In the genomic region with DNA sequence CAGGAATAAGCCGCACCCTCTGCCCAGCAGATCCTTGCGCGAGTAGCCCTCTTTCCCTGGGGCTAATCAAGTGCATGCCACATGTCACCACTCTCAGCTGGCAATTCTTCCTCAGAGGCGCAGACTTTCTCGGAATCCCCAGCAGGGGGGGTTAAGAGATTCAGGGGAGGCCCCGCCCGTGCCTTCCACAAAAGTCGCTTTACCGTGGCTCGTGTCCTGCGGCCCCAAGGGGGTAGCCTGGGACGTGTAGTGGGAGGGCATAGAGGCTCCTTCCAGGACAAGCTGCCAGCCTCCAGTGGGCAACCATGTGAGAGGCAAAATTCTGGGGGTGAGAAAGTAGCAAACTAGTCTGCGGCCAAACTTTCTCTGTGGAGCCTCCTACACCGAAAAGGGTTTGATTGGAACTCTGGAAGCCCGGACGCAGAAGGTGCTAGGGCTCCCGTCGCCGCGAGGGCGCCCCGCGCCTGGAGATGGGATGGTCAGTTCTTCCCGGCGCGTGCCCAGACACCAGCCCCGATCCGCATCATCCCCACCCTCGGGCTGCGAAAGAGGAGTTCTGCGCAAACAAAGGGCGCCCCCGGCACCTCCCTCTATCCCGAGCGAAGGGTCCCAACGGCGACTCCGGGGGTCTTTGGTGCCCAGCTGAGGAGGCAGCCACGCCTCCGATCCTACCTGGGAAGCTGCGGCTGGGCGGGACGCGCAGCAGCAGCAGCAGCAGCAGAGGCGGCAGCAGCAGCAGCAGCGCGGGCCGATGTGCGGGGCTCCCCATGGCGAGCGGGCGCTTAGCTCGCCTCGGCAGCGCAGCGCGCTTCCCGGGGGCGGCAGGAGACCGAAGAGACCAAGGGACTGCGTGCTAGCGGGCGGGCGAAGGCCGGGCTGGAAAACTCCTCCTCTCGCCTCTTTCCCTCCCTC, we compare ENCODE assay signal across 8 cellular contexts. TPM values are rescaled to one million over a fixed set of nuclear protein-coding genes. Genes with fewer than 3 reads are reported as not detected.
DNase-seq lines count a peak whose midpoint lies in the region; ATAC-seq, FAIRE-seq and TF ChIP-seq lines count a peak whose summit lies in the region.

TSS of gene SRPX (minus strand) at position 848 of the 912 bp plus-strand sequence. CDS start at position 769, 79 bp downstream.

- DNase-seq in A673 (ENCODE audit: low spot score) (peak; percentile 74), MM.1S (peak; percentile 49), Right ventricle myocardium inferior (ENCODE audit: missing footprints) (peak; percentile 55), prostate gland (ENCODE audit: low spot score) (peak; percentile 6), GM12891 (ENCODE audit: insufficient read length, low spot score) (no peak)
- DNase-seq in activated T-cell treated with anti-CD3 and anti-CD28 coated beads, Interleukin-2, amount 50 U/mL, for 24 hours = peak; percentile 34

- H3K4me3 ChIP-seq in A673 (ENCODE audit: low read depth, low read length, poor library complexity, severe bottlenecking) (peak within 1 kb of the TSS; percentile 48), MM.1S (ENCODE audit: low read length) (peak within 1 kb of the TSS; percentile 55), prostate gland (peak within 1 kb of the TSS; percentile 32 to 40)

- TF ChIP-seq POLR2A in prostate gland (IDR thresholded peaks at IDR 0.05) (no peak), GM12891 (IDR thresholded peaks at IDR 0.05; ENCODE audit: low read depth, low read length) (no peak)

- peak; percentile 37 for TF ChIP-seq CTCF in A673 (conservative IDR thresholded peaks at IDR 0.05; ENCODE audit: low read depth, low read length)
- peak; percentile 39 for TF ChIP-seq CTCF in MM.1S (IDR thresholded peaks at IDR 0.05; ENCODE audit: low read length)
- TF ChIP-seq CTCF in prostate gland (IDR thresholded peaks at IDR 0.05) = peak in 1 of 4 experiments; percentile 23

- peak within 1 kb of the TSS; percentile 40 for H3K4me3 Mint-ChIP-seq in activated T-cell treated with anti-CD3 and anti-CD28 coated beads, Interleukin-2, amount 50 U/mL, for 24 hours

- no peaks in the 10 kb centered on the region for H3K9me3 Mint-ChIP-seq in activated T-cell treated with anti-CD3 and anti-CD28 coated beads, Interleukin-2, amount 50 U/mL, for 24 hours

- peak within 1 kb of the TSS; percentile 63 for H2AFZ ChIP-seq in MM.1S (ENCODE audit: low read length)

- POLR2A ChIA-PET in A673 (lab: Charles Lee; ENCODE audit: low non-redundant PET) = no interaction called here

- H3K27me3 ChIP-seq in A673 (replicated peaks; ENCODE audit: insufficient read depth, low read depth, low read length, poor library complexity) (peaks cover 8% of the 10 kb centered on the region), MM.1S (replicated peaks; ENCODE audit: insufficient read depth, low read length) (no peaks in the 10 kb centered on the region), prostate gland (replicated peaks; ENCODE audit: insufficient read depth) (no peaks in the 10 kb centered on the region)

- H3K9me3 ChIP-seq in A673 (ENCODE audit: low read depth, low read length, poor library complexity, severe bottlenecking) (no peaks in the 10 kb centered on the region), MM.1S (replicated peaks; ENCODE audit: insufficient read depth, low read length) (no peaks in the 10 kb centered on the region), prostate gland (no peaks in the 10 kb centered on the region)

- peaks cover 84% of the 10 kb centered on the region for H3K27me3 Mint-ChIP-seq in activated T-cell treated with anti-CD3 and anti-CD28 coated beads, Interleukin-2, amount 50 U/mL, for 24 hours

- ATAC-seq in GM18502 (IDR thresholded peaks at IDR 0.05; ENCODE audit: poor library complexity, unreplicated experiment) = peak; percentile 82
- peak; percentile 90 for ATAC-seq in Right ventricle myocardium inferior
- ATAC-seq in GM19328 (IDR thresholded peaks at IDR 0.05; ENCODE audit: unreplicated experiment) = no peak

- CTCF ChIA-PET in A673 (lab: Charles Lee) = interaction anchor here (0.7 to 0.8 kb wide), 2 partner anchors 62 to 216 kb away, joined by 3 to 4 read pairs; no protein-coding TSS in a partner anchor

- H3F3A ChIP-seq in MM.1S (ENCODE audit: insufficient read depth, low read length) = no peaks in the 10 kb centered on the region

- H3K4me1 ChIP-seq in A673 (ENCODE audit: insufficient read depth, low read length, poor library complexity, severe bottlenecking) (no peaks in the 10 kb centered on the region), MM.1S (ENCODE audit: low read length) (no peaks in the 10 kb centered on the region), prostate gland (replicated peaks) (no peaks in the 10 kb centered on the region)

- FAIRE-seq in GM12891 (lab: Jason Lieb, UNC) = no peak

- peak within 1 kb of the TSS; percentile 82 for H3K4me2 ChIP-seq in MM.1S (ENCODE audit: low read depth, low read length)

- no peak within 1 kb of the TSS; the same call in 1 of the 2 replicates for H3K9ac ChIP-seq in MM.1S (ENCODE audit: low read length)

- H3K27ac ChIP-seq in A673 (ENCODE audit: low read depth, low read length, poor library complexity, severe bottlenecking) (no peak within 1 kb of the TSS), MM.1S (ENCODE audit: low read length) (no peak within 1 kb of the TSS), prostate gland (no peak within 1 kb of the TSS)

- no peaks in the 10 kb centered on the region for H3K79me2 ChIP-seq in MM.1S (ENCODE audit: low read length)

- H3K27ac Mint-ChIP-seq in activated T-cell treated with anti-CD3 and anti-CD28 coated beads, Interleukin-2, amount 50 U/mL, for 24 hours = no peak within 1 kb of the TSS

- 0% methylated on average over 27 of the region's 66 CpGs for WGBS in prostate gland

- no peaks in the 10 kb centered on the region for H3K4me1 Mint-ChIP-seq in activated T-cell treated with anti-CD3 and anti-CD28 coated beads, Interleukin-2, amount 50 U/mL, for 24 hours (ENCODE audit: low read depth)

- BruUV-seq in A673 (replicated peaks; lab: Mats Ljungman, UMichigan) = no TSS peak

- no peaks in the 10 kb centered on the region for H3K36me3 Mint-ChIP-seq in activated T-cell treated with anti-CD3 and anti-CD28 coated beads, Interleukin-2, amount 50 U/mL, for 24 hours (ENCODE audit: low read depth)

- H3K9me2 ChIP-seq in MM.1S (replicated peaks; ENCODE audit: insufficient read depth, low read length) = no peaks in the 10 kb centered on the region

- intact Hi-C loops in A673 (cut with micrococcal nuclease; ENCODE audit: unreplicated experiment) = no loop called here
- intact Hi-C loops in Right ventricle myocardium inferior (cut with DNase I) = loop anchor here (1.0 to 5.0 kb wide), 2 partner anchors 42 to 107 kb away; partner anchors contain the start of gene RPGR
- intact Hi-C loops in prostate gland (cut with DNase I) = no loop called here

- no peaks in the 10 kb centered on the region for H4K20me1 ChIP-seq in MM.1S (ENCODE audit: insufficient read depth, low read length)

- H3K36me3 ChIP-seq in A673 (ENCODE audit: insufficient read depth, low read length, poor library complexity, severe bottlenecking) (no peaks in the 10 kb centered on the region), MM.1S (replicated peaks; ENCODE audit: insufficient read depth, low read length) (no peaks in the 10 kb centered on the region), prostate gland (no peaks in the 10 kb centered on the region)

TF ChIP-seq in GM12891, 5 proteins besides CTCF, POLR2A, EP300 and RAD21:
- TF ChIP-seq SPI1 (IDR thresholded peaks at IDR 0.05; ENCODE audit: low read depth, low read length) (no peak), PAX5 (IDR thresholded peaks at IDR 0.05; ENCODE audit: insufficient read depth, low read length, severe bottlenecking) (no peak), TAF1 (IDR thresholded peaks at IDR 0.05; ENCODE audit: low read depth, low read length) (no peak), POU2F2 (IDR thresholded peaks at IDR 0.05; ENCODE audit: low read depth, low read length) (no peak), POLR2AphosphoS5 (IDR thresholded peaks at IDR 0.05; ENCODE audit: low read depth, low read length) (no peak)

RNA-seq across cellular contexts. Expression of gene SRPX, which starts in this region (rescaled TPM):
- total RNA-seq in A673 (2021) (0.96 and 1.1 TPM in 2 replicates), Right ventricle myocardium inferior (63.8 TPM), prostate gland (10 to 100 TPM in 1 of 2 donors, 1 to 10 TPM in 1; 8.6 to 21.6 TPM)
- not detected for polyA plus RNA-seq in GM12891 (2012; ENCODE audit: low read depth, missing spikeins)
